In genomic region chr1:81664341-81664740, GRCh38 we compare ENCODE assay signal across 22 cellular contexts.
DNase-seq lines count a peak whose midpoint lies in the region; ATAC-seq and TF ChIP-seq lines count a peak whose summit lies in the region.
"Had no signal": no experiment of that assay in that cellular context is flagged by ENCODE, and none has a peak within 500 bp of the region (broad histone marks: within the 10 kb centered on the region; RNA-seq: fewer than 3 reads in every experiment).

No MANE protein-coding gene starts in this region.

- intact Hi-C loops in testis (cut with DNase I; ENCODE audit: low total_unique reads) = no loop called here

- no peaks in the 10 kb centered on the region for H3K9me3 Mint-ChIP-seq in HFFc6
- H3K9me3 Mint-ChIP-seq: stimulated activated naive CD8-positive, alpha-beta T cell treated with anti-CD3 and anti-CD28 coated beads, Interleukin-15, Interleukin-2, amounts not matched to agents 100 ng/mL and 50 ng/mL, for 24 hours had no signal

- 25 to 42% methylated on average over 1 of the region's 1 CpG for WGBS in testis, 2 donors

- ATAC-seq in GM19455 (IDR thresholded peaks at IDR 0.05; ENCODE audit: unreplicated experiment) = no peak
- ATAC-seq: A549; activated CD4-positive, CD25-positive, alpha-beta regulatory T cell treated with anti-CD3 and anti-CD28 coated beads, Interleukin-2, amount 50 U/mL, for 24 hours; left cardiac atrium; naive thymus-derived CD4-positive, alpha-beta T cell had no signal

- TF ChIP-seq POLR2A in testis (IDR thresholded peaks at IDR 0.05) = no peak

- peaks cover 56% of the 10 kb centered on the region for H3K4me1 Mint-ChIP-seq in HFFc6 (ENCODE audit: low read depth)
- H3K4me1 Mint-ChIP-seq: CD4-positive, CD25-positive, alpha-beta regulatory T cell; naive thymus-derived CD4-positive, alpha-beta T cell had no signal

- TF ChIP-seq CTCF in HFFc6 (IDR thresholded peaks at IDR 0.05) (no peak), choroid plexus epithelial cell (conservative IDR thresholded peaks at IDR 0.05; ENCODE audit: low read depth, low read length) (no peak), testis (IDR thresholded peaks at IDR 0.05) (no peak)

- H3K27ac ChIP-seq in iPS-18a (ENCODE audit: low read length) = no peak overlapping the region
- H3K27ac ChIP-seq in SJCRH30 = no peak overlapping the region
- no peak overlapping the region for H3K27ac ChIP-seq in testis
- H3K27ac ChIP-seq: A549 had no signal

- DNase-seq in AG08395 (ENCODE audit: low spot score) = peak; percentile 67
- DNase-seq in HFFc6 = peak; percentile 56
- peak; percentile 57 for DNase-seq in choroid plexus epithelial cell (ENCODE audit: low read depth)
- DNase-seq in SJCRH30 = no peak
- DNase-seq in KBM-7 = no peak
- no peak for DNase-seq in testis
- DNase-seq: activated naive CD4-positive, alpha-beta T cell treated with Interleukin-2 at 50 U/mL for 16 hours; activated T-cell treated with anti-CD3 and anti-CD28 coated beads, Interleukin-2, amount 50 U/mL, for 1 hour; anterior cingulate cortex; CD4-positive, CD25-positive, alpha-beta regulatory T cell; left cardiac atrium; naive thymus-derived CD4-positive, alpha-beta T cell; NCI-H1048; NCI-H187 treated with DMSO at 0.1 percent for 48 hours; stimulated activated CD4-positive, alpha-beta T cell treated with anti-CD3 and anti-CD28 coated beads, Interleukin-4, amount 100 ng/mL, for 4 hours; SW 1271; trophoblast cell had no signal

- no peak overlapping the region for H3K9ac ChIP-seq in iPS-18a (ENCODE audit: low read length)

- in situ Hi-C loops in KBM-7 (cut with MboI; ENCODE audit: low pct_unique_long_range_greater_than_20kb, low sequenced_read_pairs) = no loop called here

- no peaks in the 10 kb centered on the region for H3K36me3 ChIP-seq in iPS-18a (ENCODE audit: control insufficient read depth, low read depth, low read length)
- no peaks in the 10 kb centered on the region for H3K36me3 ChIP-seq in SJCRH30
- H3K36me3 ChIP-seq in testis (ENCODE audit: low read depth, missing control alignments) = no peaks in the 10 kb centered on the region

- no peaks in the 10 kb centered on the region; the same call in none of the 2 replicates for H3K27me3 Mint-ChIP-seq in HFFc6 (ENCODE audit: insufficient read depth)
- H3K27me3 Mint-ChIP-seq: CD4-positive, CD25-positive, alpha-beta regulatory T cell; naive thymus-derived CD4-positive, alpha-beta T cell; stimulated activated naive CD8-positive, alpha-beta T cell treated with anti-CD3 and anti-CD28 coated beads, Interleukin-15, Interleukin-2, amounts not matched to agents 100 ng/mL and 50 ng/mL, for 24 hours had no signal

- H3K4me3 ChIP-seq in choroid plexus epithelial cell (ENCODE audit: low read depth, low read length) (no peak overlapping the region), iPS-18a (ENCODE audit: low read length) (peak overlapping the region; percentile 22), SJCRH30 (no peak overlapping the region), testis (no peak overlapping the region)
- H3K4me3 ChIP-seq: A549 had no signal

- H3K4me3 Mint-ChIP-seq in HFFc6 = no peak overlapping the region
- H3K4me3 Mint-ChIP-seq: CD4-positive, CD25-positive, alpha-beta regulatory T cell; naive thymus-derived CD4-positive, alpha-beta T cell; stimulated activated naive CD8-positive, alpha-beta T cell treated with anti-CD3 and anti-CD28 coated beads, Interleukin-15, Interleukin-2, amounts not matched to agents 100 ng/mL and 50 ng/mL, for 24 hours had no signal

- H3K27me3 ChIP-seq in iPS-18a (ENCODE audit: control insufficient read depth, insufficient read depth, low read length) (no peaks in the 10 kb centered on the region), SJCRH30 (no peaks in the 10 kb centered on the region), testis (no peaks in the 10 kb centered on the region)

- H3K27ac Mint-ChIP-seq in HFFc6 = peak overlapping the region; percentile 42; the same call in 1 of the 2 replicates
- H3K27ac Mint-ChIP-seq: CD4-positive, CD25-positive, alpha-beta regulatory T cell; naive thymus-derived CD4-positive, alpha-beta T cell; stimulated activated naive CD8-positive, alpha-beta T cell treated with anti-CD3 and anti-CD28 coated beads, Interleukin-15, Interleukin-2, amounts not matched to agents 100 ng/mL and 50 ng/mL, for 24 hours had no signal

- H3K9me3 ChIP-seq in iPS-18a (ENCODE audit: control insufficient read depth, low read depth, low read length) (no peaks in the 10 kb centered on the region), SJCRH30 (replicated peaks) (no peaks in the 10 kb centered on the region), testis (no peaks in the 10 kb centered on the region)
- H3K9me3 ChIP-seq: A549 had no signal

- no peaks in the 10 kb centered on the region for H3K36me3 Mint-ChIP-seq in HFFc6 (ENCODE audit: low read depth)
- H3K36me3 Mint-ChIP-seq: CD4-positive, CD25-positive, alpha-beta regulatory T cell; naive thymus-derived CD4-positive, alpha-beta T cell had no signal

- peaks cover 31% of the 10 kb centered on the region for H3K4me1 ChIP-seq in iPS-18a (ENCODE audit: control insufficient read depth, low read depth, low read length)
- H3K4me1 ChIP-seq in SJCRH30 = no peaks in the 10 kb centered on the region
- H3K4me1 ChIP-seq in testis = no peaks in the 10 kb centered on the region
- H3K4me1 ChIP-seq: A549 had no signal

Comparison
In these comparisons a context has a peak if more than half of its experiments do, and no peak if none do; other contexts are left out.
1. DNase-seq: peak in AG08395 (single experiment), HFFc6 (single experiment) and choroid plexus epithelial cell (single experiment); none in SJCRH30 (0 of 2), KBM-7 (single experiment) and testis (single experiment).